ENCODE assay signal across 22 cellular contexts in the genomic region with DNA sequence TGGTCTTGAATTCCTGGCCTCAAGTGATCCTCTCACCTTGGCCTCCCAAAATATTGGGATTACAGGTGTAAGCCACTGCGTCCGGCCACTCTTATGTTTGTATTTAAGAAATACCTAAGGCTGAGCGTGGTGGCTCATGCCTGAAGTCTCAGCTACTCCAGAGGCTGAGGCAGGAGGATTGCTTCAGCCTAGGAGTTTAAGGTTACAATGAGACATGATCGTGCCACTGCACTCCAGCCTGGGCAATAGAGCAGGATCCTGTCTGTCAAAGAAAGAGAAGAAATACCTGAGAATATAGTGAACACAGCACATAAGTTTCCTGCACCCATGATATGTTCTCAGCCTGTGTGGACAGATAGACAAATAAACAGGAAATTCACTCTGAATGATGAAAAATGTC. TPM values are rescaled to one million over a fixed set of nuclear protein-coding genes. Genes with fewer than 3 reads are reported as not detected.
"Had no signal": no experiment of that assay in that cellular context is flagged by ENCODE, and none has a peak within 500 bp of the region (broad histone marks: within the 10 kb centered on the region; RNA-seq: fewer than 3 reads in every experiment).

No MANE protein-coding gene starts in this region.

- H3K27ac Mint-ChIP-seq: activated CD4-positive, alpha-beta T cell treated with anti-CD3 and anti-CD28 coated beads, Interleukin-2, amount 10 ng/mL, durations not matched to agents 7 days and 5 days; activated naive CD8-positive, alpha-beta T cell treated with anti-CD3 and anti-CD28 coated beads for 36 hours; naive thymus-derived CD8-positive, alpha-beta T cell; stimulated activated naive B cell treated with anti-CD40 and anti-IgM and Interleukin-4, amounts not matched to agents 10 μg/mL and 1 μg/mL and 100 μg/mL, for 72 hours had no signal

- ATAC-seq: left colon; mucosa of descending colon; naive thymus-derived CD8-positive, alpha-beta T cell; sciatic nerve; stimulated activated naive B cell treated with anti-CD40 and anti-IgM and Interleukin-4, amounts not matched to agents 10 μg/mL and 1 μg/mL and 100 μg/mL, for 72 hours had no signal

- H3K27ac ChIP-seq: brain microvascular endothelial cell, dorsolateral prefrontal cortex, esophagus muscularis mucosa, prostate gland, spleen, transverse colon had no signal

- H3K36me3 ChIP-seq: brain microvascular endothelial cell, esophagus muscularis mucosa, prostate gland, spleen, transverse colon had no signal

- H3K27me3 ChIP-seq: brain microvascular endothelial cell had no signal

- H3K9me3 Mint-ChIP-seq: activated CD4-positive, alpha-beta T cell treated with anti-CD3 and anti-CD28 coated beads, Interleukin-2, amount 10 ng/mL, durations not matched to agents 7 days and 5 days; activated naive CD8-positive, alpha-beta T cell treated with anti-CD3 and anti-CD28 coated beads for 36 hours; naive thymus-derived CD8-positive, alpha-beta T cell; stimulated activated naive B cell treated with anti-CD40 and anti-IgM and Interleukin-4, amounts not matched to agents 10 μg/mL and 1 μg/mL and 100 μg/mL, for 72 hours had no signal

- H3K4me3 Mint-ChIP-seq: activated CD4-positive, alpha-beta T cell treated with anti-CD3 and anti-CD28 coated beads, Interleukin-2, amount 10 ng/mL, durations not matched to agents 7 days and 5 days; activated naive CD8-positive, alpha-beta T cell treated with anti-CD3 and anti-CD28 coated beads for 36 hours; stimulated activated naive B cell treated with anti-CD40 and anti-IgM and Interleukin-4, amounts not matched to agents 10 μg/mL and 1 μg/mL and 100 μg/mL, for 72 hours had no signal

- H3K4me3 ChIP-seq: dorsolateral prefrontal cortex, esophagus muscularis mucosa, mucosa of descending colon, prostate gland, spleen, transverse colon had no signal

- H3K36me3 Mint-ChIP-seq: activated naive CD8-positive, alpha-beta T cell treated with anti-CD3 and anti-CD28 coated beads for 36 hours; naive thymus-derived CD8-positive, alpha-beta T cell; stimulated activated naive B cell treated with anti-CD40 and anti-IgM and Interleukin-4, amounts not matched to agents 10 μg/mL and 1 μg/mL and 100 μg/mL, for 72 hours had no signal

- DNase-seq: activated CD4-positive, alpha-beta T cell treated with anti-CD3 and anti-CD28 coated beads, Interleukin-2, amount 10 ng/mL, durations not matched to agents 7 days and 5 days; activated naive CD8-positive, alpha-beta T cell treated with anti-CD3 and anti-CD28 coated beads for 36 hours; activated T-cell treated with anti-CD3 and anti-CD28 coated beads, Interleukin-2, amount 50 U/mL, for 1 hour; brain microvascular endothelial cell; dorsolateral prefrontal cortex; glutamatergic neuron; left colon; mucosa of descending colon; naive thymus-derived CD8-positive, alpha-beta T cell; nucleus accumbens; spleen; stimulated activated CD4-positive, alpha-beta T cell treated with anti-CD3 and anti-CD28 coated beads, Interleukin-1b, Interleukin-23, amount 100 ng/mL, for 48 hours; stimulated activated naive B cell treated with anti-CD40 and anti-IgM and Interleukin-4, amounts not matched to agents 10 μg/mL and 1 μg/mL and 100 μg/mL, for 72 hours; T1000; transverse colon had no signal

- H3K4me1 ChIP-seq: esophagus muscularis mucosa, prostate gland, transverse colon had no signal

- H3K9me3 ChIP-seq: esophagus muscularis mucosa, mucosa of descending colon, prostate gland, spleen, transverse colon had no signal

RNA-seq across cellular contexts. Expression of a gene that starts 13.9 kb away (rescaled TPM):
- total RNA-seq: activated CD4-positive, alpha-beta T cell treated with anti-CD3 and anti-CD28 coated beads, Interleukin-2, amount 10 ng/mL, durations not matched to agents 7 days and 5 days; cerebellum; fibroblast of villous mesenchyme; lung microvascular endothelial cell had no signal
- polyA plus RNA-seq: naive thymus-derived CD8-positive, alpha-beta T cell had no signal

RNA-seq across cellular contexts. Expression of a gene that starts 34.3 kb away (rescaled TPM):
- total RNA-seq: subcutaneous adipose tissue, transverse colon had no signal
